In the genomic region with DNA sequence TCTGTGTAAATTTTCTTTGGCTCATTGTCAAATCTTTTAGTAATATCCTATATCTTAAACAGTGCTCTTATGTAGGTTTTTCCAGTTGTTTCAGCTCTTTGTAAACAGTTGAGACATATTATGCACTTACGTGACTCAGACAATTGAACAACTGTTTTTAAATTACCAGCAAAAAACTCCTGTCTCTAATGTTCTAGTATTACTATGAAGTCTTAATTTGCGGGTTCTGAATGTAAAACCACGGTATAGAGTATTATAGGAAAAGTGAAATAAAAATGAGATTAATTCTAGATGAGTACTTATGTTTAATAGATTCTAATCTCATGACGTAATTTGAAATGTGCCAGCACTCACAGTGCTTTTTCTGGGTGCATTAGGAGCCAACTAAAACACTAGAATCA, we compare ENCODE assay signal across 24 cellular contexts.
"Had no signal": no experiment of that assay in that cellular context is flagged by ENCODE, and none has a peak within 500 bp of the region (broad histone marks: within the 10 kb centered on the region; RNA-seq: fewer than 3 reads in every experiment).

No MANE protein-coding gene starts in this region.

- H3K27ac ChIP-seq: coronary artery, esophagus squamous epithelium, thyroid gland had no signal

- DNase-seq: activated CD4-positive, alpha-beta memory T cell treated with anti-CD3 and anti-CD28 coated beads, Interleukin-2, amount 10 ng/mL, durations not matched to agents 7 days and 5 days; activated CD4-positive, alpha-beta T cell treated with anti-CD3 and anti-CD28 coated beads for 4 hours; activated CD8-positive, alpha-beta memory T cell treated with anti-CD3 and anti-CD28 coated beads, Interleukin-2, amount 10 ng/mL, durations not matched to agents 7 days and 5 days; activated naive CD4-positive, alpha-beta T cell; activated naive CD8-positive, alpha-beta T cell treated with anti-CD3 and anti-CD28 coated beads, Interleukin-2, amount 10 ng/mL, durations not matched to agents 7 days and 5 days; anterior cingulate cortex; effector CD4-positive, alpha-beta T cell; esophagus squamous epithelium; foreskin melanocyte; glutamatergic neuron; hippocampal formation; midbrain; nephron progenitor cell; nucleus accumbens; stimulated activated CD4-positive, alpha-beta T cell treated with anti-CD3 and anti-CD28 coated beads, Interleukin-12 subunit alpha, Interleukin-12 subunit beta, amount 100 ng/mL, for 4 hours; stimulated activated CD4-positive, alpha-beta T cell treated with anti-CD3 and anti-CD28 coated beads, Interleukin-2, amount 100 ng/mL, for 24 hours; stimulated activated naive CD4-positive, alpha-beta T cell treated with Interleukin-2 at 50 U/mL for 16 hours; thyroid gland had no signal

- H3K4me3 ChIP-seq: coronary artery, esophagus squamous epithelium, lung, thyroid gland had no signal

- H3K36me3 ChIP-seq: thyroid gland had no signal

- H3K4me1 ChIP-seq: esophagus squamous epithelium, thyroid gland had no signal

- FAIRE-seq: TTC549 had no signal

- ATAC-seq: activated CD8-positive, alpha-beta memory T cell treated with anti-CD3 and anti-CD28 coated beads, Interleukin-2, amount 10 ng/mL, durations not matched to agents 7 days and 5 days; activated T-helper 17 cell treated with anti-CD3 and anti-CD28 coated beads, Interleukin-2, amount 50 U/mL, for 72 hours; left lobe of liver; WTC11 had no signal

- H3K9me3 ChIP-seq: esophagus squamous epithelium, thyroid gland had no signal

- H3K27me3 ChIP-seq: esophagus squamous epithelium, thyroid gland had no signal
